In the genomic region with DNA sequence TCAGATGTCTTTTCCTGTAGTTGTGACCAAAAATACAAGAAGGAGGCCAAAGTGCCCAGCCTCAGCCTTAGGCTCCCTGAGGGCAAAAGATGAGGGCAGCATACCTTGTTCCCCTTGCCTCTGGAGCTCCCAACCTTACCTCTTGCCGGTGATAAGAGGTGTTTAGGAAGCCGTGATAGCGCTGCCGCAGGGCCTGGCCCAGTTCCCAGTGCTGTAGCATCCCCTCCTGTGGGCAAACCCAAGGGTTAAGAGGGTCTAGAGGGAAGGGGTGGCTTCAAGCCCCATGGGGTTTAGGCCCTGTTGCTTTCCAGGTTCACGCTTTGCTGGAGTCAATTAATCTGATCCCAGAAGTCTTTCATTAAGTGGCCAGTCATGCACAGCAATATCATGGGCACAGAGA, we compare ENCODE assay signal across 9 cellular contexts. TPM values are rescaled to one million over a fixed set of nuclear protein-coding genes. Genes with fewer than 3 reads are reported as not detected.
DNase-seq lines count a peak whose midpoint lies in the region; ATAC-seq, FAIRE-seq and TF ChIP-seq lines count a peak whose summit lies in the region.
"Had no signal": no experiment of that assay in that cellular context is flagged by ENCODE, and none has a peak within 500 bp of the region (broad histone marks: within the 10 kb centered on the region; RNA-seq: fewer than 3 reads in every experiment).

No MANE protein-coding gene starts in this region.

- no peaks in the 10 kb centered on the region for H3K9me2 ChIP-seq in Karpas-422 (replicated peaks; ENCODE audit: insufficient read depth, low read length)

- H3K9me3 ChIP-seq in CD4-positive, CD25-positive, alpha-beta regulatory T cell (ENCODE audit: control insufficient read depth in 2 of 2, low read length in 2 of 2), result no peaks in the 10 kb centered on the region
- no peaks in the 10 kb centered on the region for H3K9me3 ChIP-seq in Karpas-422 (ENCODE audit: low read length)

- H3K27ac ChIP-seq in CD4-positive, CD25-positive, alpha-beta regulatory T cell (ENCODE audit: insufficient read depth, low read length, poor library complexity, severe bottlenecking), result no peak overlapping the region
- H3K27ac ChIP-seq in Karpas-422 (ENCODE audit: low read length) (peak overlapping the region; percentile 69; the same call in 1 of the 2 replicates), coronary artery (peak overlapping the region in 1 of 2 donors; percentile 89)

- peaks cover 0 to 41% (median 22%) of the 10 kb centered on the region in 4 donors for H3K4me1 Mint-ChIP-seq in CD4-positive, CD25-positive, alpha-beta regulatory T cell
- H3K4me1 Mint-ChIP-seq in nephron progenitor cell, result peaks cover 35% of the 10 kb centered on the region

- H3K36me3 ChIP-seq in CD4-positive, CD25-positive, alpha-beta regulatory T cell (ENCODE audit: control insufficient read depth, insufficient read depth, low read length), result peaks cover 30% of the 10 kb centered on the region
- H3K36me3 ChIP-seq in Karpas-422 (ENCODE audit: insufficient read depth, low read length), result no peaks in the 10 kb centered on the region

- TF ChIP-seq CTCF in coronary artery (IDR thresholded peaks at IDR 0.05) (no peak), nephron progenitor cell (IDR thresholded peaks at IDR 0.05) (no peak)

- peak overlapping the region; percentile 97 for H3K4me2 ChIP-seq in Karpas-422 (ENCODE audit: low read depth, low read length, poor library complexity, severe bottlenecking)

- H3K36me3 Mint-ChIP-seq in CD4-positive, CD25-positive, alpha-beta regulatory T cell, result peaks cover 15% of the 10 kb centered on the region
- H3K36me3 Mint-ChIP-seq in nephron progenitor cell (ENCODE audit: low read depth), result peaks cover 27% of the 10 kb centered on the region

- no peak for FAIRE-seq in urothelium cell line (lab: Jason Lieb, UNC)

- H3K27ac Mint-ChIP-seq in CD4-positive, CD25-positive, alpha-beta regulatory T cell, result no peak overlapping the region
- no peak overlapping the region for H3K27ac Mint-ChIP-seq in nephron progenitor cell

- ATAC-seq in CD4-positive, CD25-positive, alpha-beta regulatory T cell (ENCODE audit: low read depth in 2 of 2), result no peak
- ATAC-seq in GM21737 (IDR thresholded peaks at IDR 0.05; ENCODE audit: unreplicated experiment), result no peak
- ATAC-seq in GM21717 (IDR thresholded peaks at IDR 0.05; ENCODE audit: unreplicated experiment), result no peak

- H3K4me3 Mint-ChIP-seq in CD4-positive, CD25-positive, alpha-beta regulatory T cell, result peak overlapping the region; percentile 97 to 99 (median 99)
- peak overlapping the region; percentile 99 for H3K4me3 Mint-ChIP-seq in nephron progenitor cell

- peaks cover 0 to 1% (median 0%) of the 10 kb centered on the region in 7 donors for H3K9me3 Mint-ChIP-seq in CD4-positive, CD25-positive, alpha-beta regulatory T cell
- no peaks in the 10 kb centered on the region for H3K9me3 Mint-ChIP-seq in nephron progenitor cell

- no peak for DNase-seq in CD4-positive, CD25-positive, alpha-beta regulatory T cell
- DNase-seq in Karpas-422, result no peak
- no peak for DNase-seq in coronary artery (ENCODE audit: low spot score)
- DNase-seq in nephron progenitor cell, result no peak
- no peak for DNase-seq in NCI-H1694 (lab: John Stamatoyannopoulos, UW)
- DNase-seq in urothelium cell line (ENCODE audit: low spot score), result no peak
- DNase-seq: NCI-H1417 had no signal

- H3K4me1 ChIP-seq in CD4-positive, CD25-positive, alpha-beta regulatory T cell (ENCODE audit: control insufficient read depth, insufficient read depth, low read length, poor library complexity, severe bottlenecking), result peaks cover 19% of the 10 kb centered on the region
- peaks cover 24% of the 10 kb centered on the region for H3K4me1 ChIP-seq in Karpas-422 (ENCODE audit: low read length)

- H3K9ac ChIP-seq in Karpas-422 (ENCODE audit: low read length), result peak overlapping the region; percentile 88

- H3K27me3 Mint-ChIP-seq in CD4-positive, CD25-positive, alpha-beta regulatory T cell, result peaks cover 4% of the 10 kb centered on the region
- H3K27me3 Mint-ChIP-seq in nephron progenitor cell (ENCODE audit: low read depth, poor library complexity), result peaks cover 4% of the 10 kb centered on the region

- H3K4me3 ChIP-seq in CD4-positive, CD25-positive, alpha-beta regulatory T cell (ENCODE audit: low read depth, low read length), result peak overlapping the region; percentile 98
- H3K4me3 ChIP-seq in Karpas-422 (ENCODE audit: low read length) (peak overlapping the region; percentile 88), coronary artery (peak overlapping the region; percentile 88)

- H3K27me3 ChIP-seq in CD4-positive, CD25-positive, alpha-beta regulatory T cell (ENCODE audit: control insufficient read depth, insufficient read depth, low read length), result no peaks in the 10 kb centered on the region
- no peaks in the 10 kb centered on the region for H3K27me3 ChIP-seq in Karpas-422 (ENCODE audit: low read length)

- no peak overlapping the region for H2AFZ ChIP-seq in Karpas-422 (ENCODE audit: low read length)

- no peaks in the 10 kb centered on the region for H4K20me1 ChIP-seq in Karpas-422 (ENCODE audit: insufficient read depth, low read depth, low read length)

- H3K79me2 ChIP-seq in Karpas-422 (ENCODE audit: low read length), result peaks cover 44% of the 10 kb centered on the region

RNA-seq across cellular contexts. Expression of gene ACP2, which starts 1.1 kb away (rescaled TPM):
- total RNA-seq in CD4-positive, CD25-positive, alpha-beta regulatory T cell, result 19.0 TPM
- polyA plus RNA-seq in CD4-positive, CD25-positive, alpha-beta regulatory T cell, result 10 to 100 TPM; 16.3 to 27.7 (median 17.2) TPM
- 20.7 and 42.1 TPM in 2 replicates for total RNA-seq in Karpas-422 (2014; rRNA removed; shearing (Covaris generic); ENCODE audit: low replicate concordance)

RNA-seq across cellular contexts. Expression of gene NR1H3, which starts 10.3 kb away (rescaled TPM):
- 5.7 TPM for total RNA-seq in CD4-positive, CD25-positive, alpha-beta regulatory T cell
- 10 to 100 TPM in 1 of 4 donors, 1 to 10 TPM in 3; 6.1 to 13.0 (median 9.3) TPM for polyA plus RNA-seq in CD4-positive, CD25-positive, alpha-beta regulatory T cell
- 6.9 and 15.8 TPM in 2 replicates for total RNA-seq in Karpas-422 (2014; rRNA removed; shearing (Covaris generic); ENCODE audit: low replicate concordance)

RNA-seq across cellular contexts. Expression of gene MADD, which starts 22.4 kb away (rescaled TPM):
- total RNA-seq in CD4-positive, CD25-positive, alpha-beta regulatory T cell, result 179 TPM
- 10 to 100 TPM; 17.8 to 29.2 (median 23.1) TPM for polyA plus RNA-seq in CD4-positive, CD25-positive, alpha-beta regulatory T cell
- 31.2 and 53.5 TPM in 2 replicates for total RNA-seq in Karpas-422 (2014; rRNA removed; shearing (Covaris generic); ENCODE audit: low replicate concordance)

RNA-seq across cellular contexts. Expression of gene DDB2, which starts 32.7 kb away (rescaled TPM):
- total RNA-seq in CD4-positive, CD25-positive, alpha-beta regulatory T cell, result 81.7 TPM
- 10 to 100 TPM; 55.3 to 93.9 (median 60.0) TPM for polyA plus RNA-seq in CD4-positive, CD25-positive, alpha-beta regulatory T cell
- total RNA-seq in Karpas-422 (2014; rRNA removed; shearing (Covaris generic); ENCODE audit: low replicate concordance), result 21.1 and 26.4 TPM in 2 replicates
